Comparison of ENCODE assay signal across 18 cellular contexts in the genomic region with DNA sequence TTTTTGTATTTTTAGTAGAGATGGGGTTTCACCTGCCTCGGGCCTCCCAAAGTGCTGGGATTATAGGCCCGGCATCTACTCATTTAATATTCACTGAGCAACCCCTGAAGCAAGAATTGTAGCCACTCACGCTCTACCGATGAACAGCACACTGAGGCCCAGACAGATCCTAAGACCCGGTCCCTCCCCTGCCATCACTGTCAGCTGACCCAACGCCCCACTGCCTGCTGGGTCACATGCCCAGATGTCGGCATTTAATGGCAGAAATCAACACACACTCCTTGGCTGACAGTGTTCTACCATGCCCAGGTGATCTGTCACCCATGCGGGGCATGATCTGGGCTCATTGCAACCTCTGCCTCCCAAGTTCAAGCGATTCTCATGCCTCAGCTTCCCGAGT. TPM values are rescaled to one million over a fixed set of nuclear protein-coding genes. Genes with fewer than 3 reads are reported as not detected.
A peak's percentile ranks its signal among the peaks of the same experiment; 100 is the strongest.
DNase-seq lines count a peak whose midpoint lies in the region; ATAC-seq, FAIRE-seq and TF ChIP-seq lines count a peak whose summit lies in the region.
"Had no signal": no experiment of that assay in that cellular context is flagged by ENCODE, and none has a peak within 500 bp of the region (broad histone marks: within the 10 kb centered on the region; RNA-seq: fewer than 3 reads in every experiment).

No MANE protein-coding gene starts in this region.

- H3K4me2 ChIP-seq in GM23338 (no peak overlapping the region), H1 (ENCODE audit: insufficient read depth in 1 of 2, low read depth in 2 of 2, low read length in 2 of 2) (no peak overlapping the region)

- TF ChIP-seq EP300 in H1 (IDR thresholded peaks at IDR 0.05; ENCODE audit: borderline replicate concordance in 1 of 2, low read depth in 2 of 2, low read length in 2 of 2): no peak

- H3K79me2 ChIP-seq in GM23338 (replicated peaks; ENCODE audit: insufficient read depth): no peaks in the 10 kb centered on the region
- H3K79me2 ChIP-seq in H1 (ENCODE audit: control insufficient read depth in 1 of 2, insufficient read depth in 2 of 2, low read length in 2 of 2): no peaks in the 10 kb centered on the region

- ATAC-seq in GM23338: no peak
- no peak for ATAC-seq in stimulated activated effector memory CD8-positive, alpha-beta T cell treated with anti-CD3 and anti-CD28 coated beads, Interleukin-12 subunit alpha, Interleukin-12 subunit beta, amount 100 ng/mL, for 72 hours
- ATAC-seq in GM18907 (IDR thresholded peaks at IDR 0.05; ENCODE audit: unreplicated experiment): no peak
- ATAC-seq: CD8-positive, alpha-beta T cell; Panc1 had no signal

- H2BK15ac ChIP-seq in H1 (ENCODE audit: low read length): no peak overlapping the region

- no peak overlapping the region for H3K18ac ChIP-seq in H1 (ENCODE audit: extremely low read depth, low read length)

- no peaks in the 10 kb centered on the region; the same call in 1 of the 2 replicates for H4K20me1 ChIP-seq in GM23338 (replicated peaks; ENCODE audit: insufficient read depth)
- peaks cover 6 to 16% of the 10 kb centered on the region in 2 experiments for H4K20me1 ChIP-seq in H1 (replicated peaks in 1 of 2; ENCODE audit: control insufficient read depth in 1 of 2, insufficient read depth in 2 of 2, low read length in 2 of 2)

- H3K36me3 ChIP-seq in GM23338 (ENCODE audit: insufficient read depth) (peaks cover 7% of the 10 kb centered on the region; the same call in 1 of the 2 replicates), H1 (ENCODE audit: control insufficient read depth in 2 of 4, insufficient read depth in 4 of 4, low read length in 3 of 4) (peaks cover 8 to 38% (median 13%) of the 10 kb centered on the region in 4 experiments; a peak in 7 of 8 replicates)
- H3K36me3 ChIP-seq: MG63 had no signal

- H3K79me1 ChIP-seq in H1 (ENCODE audit: low read depth, low read length): no peaks in the 10 kb centered on the region

- H3K4me1 Mint-ChIP-seq in activated naive CD4-positive, alpha-beta T cell treated with anti-CD3 and anti-CD28 coated beads, Interleukin-2, amount 50 U/mL, for 24 hours: peaks cover 12% of the 10 kb centered on the region
- peaks cover 15% of the 10 kb centered on the region; the same call in 2 of the 3 replicates for H3K4me1 Mint-ChIP-seq in GM23338
- H3K4me1 Mint-ChIP-seq in stimulated activated effector memory CD8-positive, alpha-beta T cell treated with anti-CD3 and anti-CD28 coated beads, Interleukin-12 subunit alpha, Interleukin-12 subunit beta, amount 100 ng/mL, for 72 hours: peaks cover 7% of the 10 kb centered on the region

- H4K8ac ChIP-seq in H1 (ENCODE audit: extremely low read depth, insufficient read depth, low read length): no peak overlapping the region

- H4K91ac ChIP-seq in H1 (replicated peaks; ENCODE audit: insufficient read length, low read length): no peak overlapping the region

- POLR2A ChIA-PET in H1 (lab: Charles Lee; ENCODE audit: partially characterized antibody): interaction anchor here (1.2 to 7.9 kb wide), 9 partner anchors 9 to 224 kb away, joined by 3 to 75 read pairs (median 7); a partner anchor contains a TSS

- no peak for TF ChIP-seq RAD21 in H1 (IDR thresholded peaks at IDR 0.05 in 1 of 2, conservative IDR thresholded peaks at IDR 0.05 in 1 of 2; ENCODE audit: low read depth in 2 of 2, low read length in 2 of 2)

- TF ChIP-seq POLR2A in H1 (IDR thresholded peaks at IDR 0.05; ENCODE audit: control extremely low read depth in 1 of 2, low read depth in 2 of 2, low read length in 2 of 2): no peak

- H3K4me1 ChIP-seq in GM23338 (ENCODE audit: insufficient read depth) (0 out of 2 replicates have a peak, but pooled peaks cover 3% of the 10 kb centered on the region), H1 (replicated peaks in 1 of 4; ENCODE audit: control insufficient read depth in 3 of 4, insufficient read depth in 4 of 4, low read length in 3 of 4) (peaks cover 0 to 6% (median 3%) of the 10 kb centered on the region in 4 experiments; a peak in 3 of 7 replicates)

- H3K27me3 ChIP-seq in GM23338 (ENCODE audit: insufficient read depth) (no peaks in the 10 kb centered on the region), H1 (replicated peaks in 1 of 4; ENCODE audit: control insufficient read depth in 3 of 4, extremely low read depth in 1 of 4, insufficient read depth in 3 of 4, low read length in 3 of 4) (no peaks in the 10 kb centered on the region)
- H3K27me3 ChIP-seq: MG63 had no signal

- no peak overlapping the region for H2BK120ac ChIP-seq in H1 (replicated peaks; ENCODE audit: low read depth, low read length)

- H3F3A ChIP-seq in GM23338 (replicated peaks; ENCODE audit: low read depth): peaks cover 5% of the 10 kb centered on the region; the same call in 1 of the 2 replicates

- TF ChIP-seq CTCF in GM23338 (conservative IDR thresholded peaks at IDR 0.05; ENCODE audit: low read depth in 2 of 2) (no peak), H1 (IDR thresholded peaks at IDR 0.05; ENCODE audit: control extremely low read depth in 1 of 3, insufficient read depth in 1 of 3, low read depth in 1 of 3, low read length in 3 of 3) (no peak)

- no peak overlapping the region for H2BK20ac ChIP-seq in H1 (ENCODE audit: low read length)

- CTCF ChIA-PET in H1 (lab: Charles Lee; ENCODE audit: partially characterized antibody): interaction anchor here (0.6 to 5.3 kb wide), 14 partner anchors 10 to 1345 kb away, joined by 3 to 49 read pairs (median 4); a partner anchor contains a TSS

- no peak overlapping the region for H3K56ac ChIP-seq in H1 (replicated peaks; ENCODE audit: insufficient read length, low read depth, low read length)

- 0 out of 2 replicates have a peak, but pooled peaks cover 2% of the 10 kb centered on the region for H3K23me2 ChIP-seq in H1 (ENCODE audit: low read depth, low read length)

- H2BK12ac ChIP-seq in H1 (ENCODE audit: low read depth, low read length): no peak overlapping the region

- H4K5ac ChIP-seq in H1 (ENCODE audit: insufficient read length, low read depth, low read length): no peak overlapping the region

- H3K9ac ChIP-seq in H1 (replicated peaks in 1 of 4; ENCODE audit: extremely low read depth in 1 of 4, low read depth in 3 of 4, low read length in 3 of 4): no peak overlapping the region
- H3K9ac ChIP-seq: GM23248 had no signal

- no peak overlapping the region for H2BK5ac ChIP-seq in H1 (ENCODE audit: low read depth, low read length)

- H3K9me2 ChIP-seq in GM23338 (ENCODE audit: insufficient read depth): no peaks in the 10 kb centered on the region

- no peak overlapping the region for H2AK5ac ChIP-seq in H1 (ENCODE audit: low read depth, low read length)

- H3K27me3 Mint-ChIP-seq in activated naive CD4-positive, alpha-beta T cell treated with anti-CD3 and anti-CD28 coated beads, Interleukin-2, amount 50 U/mL, for 24 hours: no peaks in the 10 kb centered on the region
- peaks cover 7% of the 10 kb centered on the region for H3K27me3 Mint-ChIP-seq in GM23338 (ENCODE audit: insufficient read depth, low read depth, poor library complexity)

- no peak for FAIRE-seq in H1 (lab: Jason Lieb, UNC)

- H3K36me3 Mint-ChIP-seq in activated naive CD4-positive, alpha-beta T cell treated with anti-CD3 and anti-CD28 coated beads, Interleukin-2, amount 50 U/mL, for 24 hours: peaks cover 2% of the 10 kb centered on the region
- peaks cover 50% of the 10 kb centered on the region for H3K36me3 Mint-ChIP-seq in GM23338 (ENCODE audit: low read depth)
- H3K36me3 Mint-ChIP-seq in stimulated activated effector memory CD8-positive, alpha-beta T cell treated with anti-CD3 and anti-CD28 coated beads, Interleukin-12 subunit alpha, Interleukin-12 subunit beta, amount 100 ng/mL, for 72 hours: peaks cover 38% of the 10 kb centered on the region

- no peak overlapping the region for H3K23ac ChIP-seq in H1 (ENCODE audit: insufficient read length)

- peak overlapping the region; percentile 51; the same call in 1 of the 2 replicates for H3K27ac ChIP-seq in GM23338 (ENCODE audit: low read depth)
- no peak overlapping the region for H3K27ac ChIP-seq in H1 (ENCODE audit: low read depth, low read length)
- H3K27ac ChIP-seq: GM23248 had no signal

- no peak overlapping the region for H3K14ac ChIP-seq in H1 (ENCODE audit: insufficient read length)

- WGBS in H1 (ENCODE audit: extremely low coverage in 1 of 2, insufficient coverage in 1 of 2, insufficient read length in 1 of 2, insufficient replicate concordance in 2 of 2, low coverage in 1 of 2, low lambda C conversion rate in 2 of 2, missing lambda C conversion rate in 1 of 2), 2 experiments: 96% methylated on average over 10 of the region's 10 CpGs; no CpG with 5 or more reads in 1 of the 2 experiments

- H3K4me3 ChIP-seq in GM23338 (no peak overlapping the region), H1 (ENCODE audit: extremely low read depth in 1 of 4, insufficient read depth in 2 of 4, low read depth in 3 of 4, low read length in 4 of 4) (no peak overlapping the region)
- H3K4me3 ChIP-seq: GM23248, MG63 had no signal

- peak overlapping the region; percentile 79 for H3K27ac Mint-ChIP-seq in activated naive CD4-positive, alpha-beta T cell treated with anti-CD3 and anti-CD28 coated beads, Interleukin-2, amount 50 U/mL, for 24 hours
- no peak overlapping the region for H3K27ac Mint-ChIP-seq in GM23338
- H3K27ac Mint-ChIP-seq in stimulated activated effector memory CD8-positive, alpha-beta T cell treated with anti-CD3 and anti-CD28 coated beads, Interleukin-12 subunit alpha, Interleukin-12 subunit beta, amount 100 ng/mL, for 72 hours: peak overlapping the region; percentile 69
- H3K27ac Mint-ChIP-seq: CD8-positive, alpha-beta T cell; HFFc6 had no signal

- H3K9me3 ChIP-seq in H1 (ENCODE audit: insufficient read depth in 2 of 2, low read depth in 1 of 2, low read length in 1 of 2): no peaks in the 10 kb centered on the region
- H3K9me3 ChIP-seq: MG63 had no signal

- H3K9me3 Mint-ChIP-seq in activated naive CD4-positive, alpha-beta T cell treated with anti-CD3 and anti-CD28 coated beads, Interleukin-2, amount 50 U/mL, for 24 hours: no peaks in the 10 kb centered on the region
- no peaks in the 10 kb centered on the region for H3K9me3 Mint-ChIP-seq in GM23338
- H3K9me3 Mint-ChIP-seq in stimulated activated effector memory CD8-positive, alpha-beta T cell treated with anti-CD3 and anti-CD28 coated beads, Interleukin-12 subunit alpha, Interleukin-12 subunit beta, amount 100 ng/mL, for 72 hours: no peaks in the 10 kb centered on the region
- H3K9me3 Mint-ChIP-seq: CD8-positive, alpha-beta T cell; HFFc6 had no signal

- H2AFZ ChIP-seq in GM23338 (no peak overlapping the region), H1 (ENCODE audit: low read length) (no peak overlapping the region)
- H2AFZ ChIP-seq: GM23248 had no signal

- DNase-seq in activated naive CD4-positive, alpha-beta T cell (lab: John Stamatoyannopoulos, UW): no peak
- DNase-seq in GM23338 (ENCODE audit: low spot score) (no peak), H1 (ENCODE audit: low read depth in 1 of 2, low spot score in 2 of 2) (no peak), hippocampal formation (lab: John Stamatoyannopoulos, UW) (no peak)
- no peak for DNase-seq in stimulated activated effector memory CD8-positive, alpha-beta T cell treated with anti-CD3 and anti-CD28 coated beads, Interleukin-12 subunit alpha, Interleukin-12 subunit beta, amount 100 ng/mL, for 72 hours (ENCODE audit: low spot score in 2 of 2)
- DNase-seq in activated effector memory CD4-positive, alpha-beta T cell treated with Interleukin-2 at 50 U/mL for 16 hours: no peak
- DNase-seq: ACHN; CD8-positive, alpha-beta T cell; GM23248; HFFc6; KBM-7; MG63; NCI-H1105; NCI-H1694 treated with DMSO at 0.1 percent for 48 hours; Right ventricle myocardium superior had no signal

- no peak overlapping the region for H3K4ac ChIP-seq in H1 (replicated peaks; ENCODE audit: insufficient read length, low read depth, low read length)

- H3K4me3 Mint-ChIP-seq in activated naive CD4-positive, alpha-beta T cell treated with anti-CD3 and anti-CD28 coated beads, Interleukin-2, amount 50 U/mL, for 24 hours: no peak overlapping the region
- H3K4me3 Mint-ChIP-seq in GM23338: no peak overlapping the region; the same call in 2 of the 3 replicates
- H3K4me3 Mint-ChIP-seq in stimulated activated effector memory CD8-positive, alpha-beta T cell treated with anti-CD3 and anti-CD28 coated beads, Interleukin-12 subunit alpha, Interleukin-12 subunit beta, amount 100 ng/mL, for 72 hours: no peak overlapping the region
- H3K4me3 Mint-ChIP-seq: CD8-positive, alpha-beta T cell; HFFc6 had no signal

RNA-seq across cellular contexts. Expression of a gene that starts 3.2 kb away (rescaled TPM):
- not detected in 2 replicates for total RNA-seq in GM23338 (2014; rRNA removed; shearing (Covaris generic))
- polyA plus RNA-seq in GM23338 (2016; fragmentation: Nextera tagmentation; extraction: Ambion mirVana): not detected in 2 replicates
- total RNA-seq in H1 (2021; fragmentation: NEBNext Ultra II Directional; extraction: Animal tissue kit (Norgen Biotek cat#: 25700)): not detected in 2 replicates
- 0.24 TPM in 1 of 2 replicates, not detected in the other for polyA plus RNA-seq in H1 (2011; rRNA removed)
- polyA plus RNA-seq in H1 (2011; cell fraction: cytosol; rRNA removed): not detected
- 1.3 TPM for polyA plus RNA-seq in H1 (2011; cell fraction: nucleus; rRNA removed)
- 0.34 to 0.42 TPM in 2 of 4 replicates, not detected in the others for polyA plus RNA-seq in H1 (2012, experiment 1 of 2)
- not detected for polyA plus RNA-seq in H1 (2012, experiment 2 of 2)
- polyA plus RNA-seq in H1 (2013, experiment 1 of 2): 0.12 TPM
- 0.11 TPM for polyA plus RNA-seq in H1 (2013, experiment 2 of 2)
- polyA minus RNA-seq in H1 (2011; rRNA and poly(A)+ RNA removed): not detected in 2 replicates
- not detected for polyA minus RNA-seq in H1 (2011; cell fraction: cytosol; rRNA and poly(A)+ RNA removed)
- not detected for polyA minus RNA-seq in H1 (2011; cell fraction: nucleus; rRNA and poly(A)+ RNA removed)
- total RNA-seq: CD8-positive, alpha-beta T cell; GM23248; Right ventricle myocardium superior had no signal
- polyA plus RNA-seq: GM23248 had no signal

RNA-seq across cellular contexts. Expression of a gene that starts 10.5 kb away (rescaled TPM):
- 79.3 and 96.4 TPM in 2 replicates for total RNA-seq in GM23338 (2014; rRNA removed; shearing (Covaris generic))
- polyA plus RNA-seq in GM23338 (2016; fragmentation: Nextera tagmentation; extraction: Ambion mirVana) (29.4 and 34.3 TPM in 2 replicates), H1 (2011; rRNA removed) (58.0 and 97.1 TPM in 2 replicates)
- 50.4 and 51.2 TPM in 2 replicates for total RNA-seq in H1 (2021; fragmentation: NEBNext Ultra II Directional; extraction: Animal tissue kit (Norgen Biotek cat#: 25700))
- 56.2 TPM for polyA plus RNA-seq in H1 (2011; cell fraction: cytosol; rRNA removed)
- polyA plus RNA-seq in H1 (2011; cell fraction: nucleus; rRNA removed): 414 TPM
- polyA plus RNA-seq in H1 (2012, experiment 1 of 2): 41.3 to 61.6 TPM (median 60.3 TPM) in 4 replicates
- 50.8 TPM for polyA plus RNA-seq in H1 (2012, experiment 2 of 2)
- 59.4 TPM for polyA plus RNA-seq in H1 (2013, experiment 1 of 2)
- 53.8 TPM for polyA plus RNA-seq in H1 (2013, experiment 2 of 2)
- 49.8 and 64.4 TPM in 2 replicates for polyA minus RNA-seq in H1 (2011; rRNA and poly(A)+ RNA removed)
- 34.9 TPM for polyA minus RNA-seq in H1 (2011; cell fraction: cytosol; rRNA and poly(A)+ RNA removed)
- 74.3 TPM for polyA minus RNA-seq in H1 (2011; cell fraction: nucleus; rRNA and poly(A)+ RNA removed)

RNA-seq across cellular contexts. Expression of a gene that starts 15.3 kb away (rescaled TPM):
- 439 and 460 TPM in 2 replicates for total RNA-seq in GM23338 (2014; rRNA removed; shearing (Covaris generic))
- polyA plus RNA-seq in GM23338 (2016; fragmentation: Nextera tagmentation; extraction: Ambion mirVana): 232 and 256 TPM in 2 replicates
- total RNA-seq in H1 (2021; fragmentation: NEBNext Ultra II Directional; extraction: Animal tissue kit (Norgen Biotek cat#: 25700)): 310 TPM in 2 replicates
- 720 TPM in 2 replicates for polyA plus RNA-seq in H1 (2011; rRNA removed)
- 628 TPM for polyA plus RNA-seq in H1 (2011; cell fraction: cytosol; rRNA removed)
- polyA plus RNA-seq in H1 (2011; cell fraction: nucleus; rRNA removed): 930 TPM
- polyA plus RNA-seq in H1 (2012, experiment 1 of 2): 341 to 466 TPM (median 436 TPM) in 4 replicates
- polyA plus RNA-seq in H1 (2012, experiment 2 of 2): 815 TPM
- 179 TPM for polyA plus RNA-seq in H1 (2013, experiment 1 of 2)
- polyA plus RNA-seq in H1 (2013, experiment 2 of 2): 164 TPM
- polyA minus RNA-seq in H1 (2011; rRNA and poly(A)+ RNA removed): 871 and 931 TPM in 2 replicates
- polyA minus RNA-seq in H1 (2011; cell fraction: cytosol; rRNA and poly(A)+ RNA removed): 323 TPM
- polyA minus RNA-seq in H1 (2011; cell fraction: nucleus; rRNA and poly(A)+ RNA removed): 283 TPM

RNA-seq across cellular contexts. Expression of a gene that starts 29.6 kb away (rescaled TPM):
- 5.2 and 7.9 TPM in 2 replicates for total RNA-seq in GM23338 (2014; rRNA removed; shearing (Covaris generic))
- polyA plus RNA-seq in GM23338 (2016; fragmentation: Nextera tagmentation; extraction: Ambion mirVana) (3.0 and 4.0 TPM in 2 replicates), H1 (2011; rRNA removed) (13.9 and 15.6 TPM in 2 replicates)
- 7.8 and 10.7 TPM in 2 replicates for total RNA-seq in H1 (2021; fragmentation: NEBNext Ultra II Directional; extraction: Animal tissue kit (Norgen Biotek cat#: 25700))
- polyA plus RNA-seq in H1 (2011; cell fraction: cytosol; rRNA removed): 7.8 TPM
- polyA plus RNA-seq in H1 (2011; cell fraction: nucleus; rRNA removed): 112 TPM
- polyA plus RNA-seq in H1 (2012, experiment 1 of 2): 11.1 to 26.5 TPM (median 23.5 TPM) in 4 replicates
- polyA plus RNA-seq in H1 (2012, experiment 2 of 2): 7.2 TPM
- 4.3 TPM for polyA plus RNA-seq in H1 (2013, experiment 1 of 2)
- polyA plus RNA-seq in H1 (2013, experiment 2 of 2): 4.5 TPM
- 3.2 and 4.3 TPM in 2 replicates for polyA minus RNA-seq in H1 (2011; rRNA and poly(A)+ RNA removed)
- polyA minus RNA-seq in H1 (2011; cell fraction: cytosol; rRNA and poly(A)+ RNA removed): 2.4 TPM
- polyA minus RNA-seq in H1 (2011; cell fraction: nucleus; rRNA and poly(A)+ RNA removed): 16.7 TPM

RNA-seq across cellular contexts. Expression of a gene that starts 37.9 kb away (rescaled TPM):
- total RNA-seq in GM23338 (2014; rRNA removed; shearing (Covaris generic)): 29.2 and 33.3 TPM in 2 replicates
- polyA plus RNA-seq in GM23338 (2016; fragmentation: Nextera tagmentation; extraction: Ambion mirVana) (7.5 and 8.3 TPM in 2 replicates), H1 (2011; rRNA removed) (11.6 and 17.5 TPM in 2 replicates)
- 26.7 and 29.5 TPM in 2 replicates for total RNA-seq in H1 (2021; fragmentation: NEBNext Ultra II Directional; extraction: Animal tissue kit (Norgen Biotek cat#: 25700))
- polyA plus RNA-seq in H1 (2011; cell fraction: cytosol; rRNA removed): 11.5 TPM
- polyA plus RNA-seq in H1 (2011; cell fraction: nucleus; rRNA removed): 57.7 TPM
- 16.1 to 23.3 TPM (median 21.1 TPM) in 4 replicates for polyA plus RNA-seq in H1 (2012, experiment 1 of 2)
- 19.3 TPM for polyA plus RNA-seq in H1 (2012, experiment 2 of 2)
- polyA plus RNA-seq in H1 (2013, experiment 1 of 2): 17.3 TPM
- 14.2 TPM for polyA plus RNA-seq in H1 (2013, experiment 2 of 2)
- 26.2 and 26.5 TPM in 2 replicates for polyA minus RNA-seq in H1 (2011; rRNA and poly(A)+ RNA removed)
- 20.9 TPM for polyA minus RNA-seq in H1 (2011; cell fraction: cytosol; rRNA and poly(A)+ RNA removed)
- polyA minus RNA-seq in H1 (2011; cell fraction: nucleus; rRNA and poly(A)+ RNA removed): 30.1 TPM
